7 cellular contexts compared by ENCODE assay signal in the genomic region with DNA sequence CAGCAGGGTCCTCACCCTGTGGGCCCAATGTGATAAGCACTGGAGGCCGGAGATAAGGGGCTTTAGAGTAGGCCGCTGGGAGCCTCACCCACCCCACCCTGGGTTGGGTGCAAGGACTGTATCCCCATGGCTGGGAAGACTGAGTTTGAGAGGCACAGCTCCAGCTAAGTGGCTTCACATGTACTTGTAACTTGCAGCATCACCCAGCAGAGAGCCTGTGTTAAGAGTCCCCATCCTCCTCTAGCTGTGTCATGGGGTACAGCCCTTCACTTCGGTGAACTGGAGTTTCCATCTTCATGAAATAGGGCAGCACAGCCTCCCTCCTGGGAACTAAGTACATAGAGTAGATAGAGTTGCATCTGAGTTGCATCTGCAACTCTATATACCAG. TPM values are rescaled to one million over a fixed set of nuclear protein-coding genes. Genes with fewer than 3 reads are reported as not detected.
DNase-seq lines count a peak whose midpoint lies in the region; ATAC-seq, FAIRE-seq and TF ChIP-seq lines count a peak whose summit lies in the region.
"Had no signal": no experiment of that assay in that cellular context is flagged by ENCODE, and none has a peak within 500 bp of the region (broad histone marks: within the 10 kb centered on the region; RNA-seq: fewer than 3 reads in every experiment).

No MANE protein-coding gene starts in this region.

- in situ Hi-C loops in K562 (cut with MboI): no loop called here

- H3K4me1 ChIP-seq in K562 (replicated peaks in 1 of 2; ENCODE audit: control insufficient read depth in 2 of 2, insufficient read depth in 2 of 2, low read length in 2 of 2) (peaks cover 35 to 61% of the 10 kb centered on the region in 2 experiments; a peak in 4 of 5 replicates), osteoblast (ENCODE audit: insufficient read depth, low read length) (peaks cover 14% of the 10 kb centered on the region)

- TF ChIP-seq RAD21 in K562 (CRISPR knock-in tag; conservative IDR thresholded peaks at IDR 0.05 in 1 of 2, IDR thresholded peaks at IDR 0.05 in 1 of 2): no peak

- no peaks in the 10 kb centered on the region for H3K9me1 ChIP-seq in K562 (ENCODE audit: control insufficient read depth, insufficient read depth, low read length)

- H3K79me2 ChIP-seq in K562 (ENCODE audit: control insufficient read depth, insufficient read depth, low read length) (peaks cover 30% of the 10 kb centered on the region), osteoblast (ENCODE audit: insufficient read depth, low read length) (peaks cover 11% of the 10 kb centered on the region)

- DNase-seq in HUDEP-2 (lab: John Stamatoyannopoulos, UW; ENCODE audit: unreplicated experiment in 76 of 76): peak in 71 of 76 experiments; percentile 49 to 95 (median 81)
- DNase-seq in K562 (ENCODE audit: extremely low read depth in 1 of 4, low spot score in 3 of 4): peak in 2 of 4 experiments; percentile 9 to 56
- DNase-seq in osteoblast (ENCODE audit: insufficient read length, low spot score, missing footprints): peak; percentile 62
- DNase-seq in NAMALWA (ENCODE audit: low spot score): no peak
- DNase-seq in pons (ENCODE audit: low spot score): no peak
- DNase-seq in RPMI8226: no peak
- DNase-seq: NCI-H1930 had no signal

- no peaks in the 10 kb centered on the region for H3K27me3 ChIP-seq in K562 (ENCODE audit: control insufficient read depth in 2 of 2, insufficient read depth in 2 of 2, low read length in 2 of 2)
- H3K27me3 ChIP-seq in osteoblast (ENCODE audit: insufficient read depth, low read length): no peaks in the 10 kb centered on the region

- H3K9me3 ChIP-seq in K562 (replicated peaks; ENCODE audit: control insufficient read depth, insufficient read depth, low read depth, low read length): no peaks in the 10 kb centered on the region
- H3K9me3 ChIP-seq in osteoblast (ENCODE audit: low read depth, low read length): no peaks in the 10 kb centered on the region

- TF ChIP-seq POLR2A in K562 (conservative IDR thresholded peaks at IDR 0.05): no peak

- CTCF ChIA-PET in K562 (lab: Yijun Ruan, JAX; ENCODE audit: low intra/inter-chr PET ratio): no interaction called here

- peak overlapping the region; percentile 82 for H3K4me2 ChIP-seq in K562 (ENCODE audit: insufficient read depth, low read length)
- H3K4me2 ChIP-seq in osteoblast (ENCODE audit: insufficient read depth, low read length): peak overlapping the region; percentile 95

- POLR2A ChIA-PET in K562 (lab: Yijun Ruan, JAX): interaction anchor here (0.5 to 2.7 kb wide), 7 partner anchors 9 to 320 kb away, joined by 3 to 12 read pairs (median 3); partner anchors contain the start of genes DHPS, JUNB, ZNF490 and ZNF791

- H3K36me3 ChIP-seq in K562 (ENCODE audit: control insufficient read depth, insufficient read depth, low read length) (peaks cover 33% of the 10 kb centered on the region; the same call in 2 of the 3 replicates), osteoblast (ENCODE audit: insufficient read depth, low read length) (peaks cover 8% of the 10 kb centered on the region)

- H3K27ac ChIP-seq in K562 (ENCODE audit: extremely low read depth, low read depth, low read length): peak overlapping the region; percentile 90; the same call in 2 of the 3 replicates
- H3K27ac ChIP-seq in osteoblast (ENCODE audit: low read depth, low read length): no peak overlapping the region

- peak overlapping the region; percentile 76 for H3K4me3 ChIP-seq in K562
- H3K4me3 ChIP-seq in osteoblast (ENCODE audit: insufficient read depth, low read length): peak overlapping the region; percentile 94

- 25% methylated on average over 3 of the region's 3 CpGs for WGBS in K562 (ENCODE audit: insufficient coverage, low coverage, missing lambda C conversion rate)

- H2AFZ ChIP-seq in K562 (ENCODE audit: low read depth, low read length) (no peak overlapping the region), osteoblast (ENCODE audit: low read length) (no peak overlapping the region)

- H4K20me1 ChIP-seq in K562 (replicated peaks; ENCODE audit: control insufficient read depth, insufficient read depth, low read length) (no peaks in the 10 kb centered on the region), osteoblast (ENCODE audit: insufficient read depth, low read length) (peaks cover 3% of the 10 kb centered on the region)

- TF ChIP-seq CTCF in K562 (IDR thresholded peaks at IDR 0.05 in 2 of 3, conservative IDR thresholded peaks at IDR 0.05 in 1 of 3; ENCODE audit: insufficient read depth in 2 of 3, low read depth in 1 of 3, low read length in 3 of 3) (no peak), osteoblast (IDR thresholded peaks at IDR 0.05; ENCODE audit: extremely low read depth, low read depth, low read length) (no peak)

- no peak for ATAC-seq in K562

- no TSS peak for BruUV-seq in K562 (replicated peaks; lab: Mats Ljungman, UMichigan)

- TF ChIP-seq EP300 in K562 (IDR thresholded peaks at IDR 0.05; ENCODE audit: low read length): peak; percentile 7; the same call in 1 of the 2 replicates

- peak; percentile 19 for FAIRE-seq in K562 (lab: Jason Lieb, UNC)

- intact Hi-C loops in K562 (cut with micrococcal nuclease): no loop called here

- H3K9ac ChIP-seq in K562 (ENCODE audit: insufficient read depth in 1 of 2, low read depth in 2 of 2, low read length in 2 of 2): peak overlapping the region; percentile 90 to 96

RNA-seq across cellular contexts. Expression of gene PRDX2, which starts 1.3 kb away (rescaled TPM):
- 60.0 and 151 TPM in 2 replicates for total RNA-seq in K562 (2011; cell fraction: chromatin; rRNA removed; ENCODE audit: low replicate concordance)
- total RNA-seq in K562 (2011; cell fraction: nucleolus; rRNA removed): 145 and 159 TPM in 2 replicates
- 97.9 and 99.4 TPM in 2 replicates for total RNA-seq in K562 (2011; cell fraction: nucleoplasm; rRNA removed)
- 416 and 546 TPM in 2 replicates for total RNA-seq in K562 (2014; rRNA removed)
- 152 and 249 TPM in 2 replicates for total RNA-seq in K562 (2014; rRNA removed; fragmentation: Illumina TruSeq; extraction: Trizol)
- 343 and 347 TPM in 2 replicates for total RNA-seq in K562 (2015; rRNA removed; fragmentation: Illumina TruSeq; extraction: Trizol)
- total RNA-seq in K562 (2021): 415 and 416 TPM in 2 replicates
- 206 and 256 TPM in 2 replicates for polyA plus RNA-seq in K562 (2011; rRNA removed)
- polyA plus RNA-seq in K562 (2011; cell fraction: cytosol; rRNA removed): 525 and 683 TPM in 2 replicates
- 194 and 225 TPM in 2 replicates for polyA plus RNA-seq in K562 (2011; cell fraction: nucleus; rRNA removed)
- 497 and 514 TPM in 2 replicates for polyA plus RNA-seq in K562 (2012)
- 650 and 698 TPM in 2 replicates for polyA plus RNA-seq in K562 (2014; fragmentation: Illumina TruSeq; extraction: Trizol)
- polyA plus RNA-seq in K562 (2014; fragmentation: Nextera tagmentation; extraction: Ambion mirVana): 1,000 to 10,000 TPM in 1 of 2 experiments, 100 to 1,000 TPM in 1; 938 to 1,183 TPM
- 280 and 401 TPM in 2 replicates for polyA plus RNA-seq in K562 (2014; rRNA removed)
- polyA minus RNA-seq in K562 (2011; rRNA and poly(A)+ RNA removed): 113 and 153 TPM in 2 replicates
- 241 TPM in 2 replicates for polyA minus RNA-seq in K562 (2011; cell fraction: cytosol; rRNA and poly(A)+ RNA removed)
- 31.6 and 53.0 TPM in 2 replicates for polyA minus RNA-seq in K562 (2011; cell fraction: nucleus; rRNA and poly(A)+ RNA removed)
- 155 and 156 TPM in 2 replicates for total RNA-seq in osteoblast

RNA-seq across cellular contexts. Expression of gene THSD8, which starts 1.5 kb away (rescaled TPM):
- total RNA-seq in K562 (2011; cell fraction: chromatin; rRNA removed; ENCODE audit: low replicate concordance): not detected in 2 replicates
- not detected in 2 replicates for total RNA-seq in K562 (2011; cell fraction: nucleolus; rRNA removed)
- total RNA-seq in K562 (2011; cell fraction: nucleoplasm; rRNA removed): not detected in 2 replicates
- total RNA-seq in K562 (2014; rRNA removed) (0.37 TPM in 1 of 2 replicates, not detected in the other), K562 (2014; rRNA removed; fragmentation: Illumina TruSeq; extraction: Trizol) (16.2 and 27.6 TPM in 2 replicates), K562 (2015; rRNA removed; fragmentation: Illumina TruSeq; extraction: Trizol) (8.4 TPM in 1 of 2 replicates, not detected in the other), K562 (2021) (42.4 and 49.3 TPM in 2 replicates), osteoblast (0.29 TPM in 1 of 2 replicates, not detected in the other)
- polyA plus RNA-seq in K562 (2011; rRNA removed) (11.9 and 13.4 TPM in 2 replicates), K562 (2014; fragmentation: Illumina TruSeq; extraction: Trizol) (3.5 and 28.6 TPM in 2 replicates), K562 (2014; fragmentation: Nextera tagmentation; extraction: Ambion mirVana) (10 to 100 TPM; 13.2 to 19.9 TPM), K562 (2014; rRNA removed) (not detected in 2 replicates)
- 4.1 TPM in 1 of 2 replicates, not detected in the other for polyA plus RNA-seq in K562 (2011; cell fraction: cytosol; rRNA removed)
- 3.7 and 3.9 TPM in 2 replicates for polyA plus RNA-seq in K562 (2011; cell fraction: nucleus; rRNA removed)
- polyA plus RNA-seq in K562 (2012): 43.9 and 89.6 TPM in 2 replicates
- polyA minus RNA-seq in K562 (2011; rRNA and poly(A)+ RNA removed): 10.0 and 14.0 TPM in 2 replicates
- polyA minus RNA-seq in K562 (2011; cell fraction: cytosol; rRNA and poly(A)+ RNA removed): not detected in 2 replicates
- polyA minus RNA-seq in K562 (2011; cell fraction: nucleus; rRNA and poly(A)+ RNA removed): not detected in 2 replicates

RNA-seq across cellular contexts. Expression of gene RNASEH2A, which starts 6.0 kb away (rescaled TPM):
- 24.8 and 63.1 TPM in 2 replicates for total RNA-seq in K562 (2011; cell fraction: chromatin; rRNA removed; ENCODE audit: low replicate concordance)
- total RNA-seq in K562 (2011; cell fraction: nucleolus; rRNA removed): 48.6 and 51.0 TPM in 2 replicates
- total RNA-seq in K562 (2011; cell fraction: nucleoplasm; rRNA removed): 42.1 and 45.2 TPM in 2 replicates
- total RNA-seq in K562 (2014; rRNA removed): 62.7 and 80.8 TPM in 2 replicates
- 36.7 TPM in 2 replicates for total RNA-seq in K562 (2014; rRNA removed; fragmentation: Illumina TruSeq; extraction: Trizol)
- 60.2 and 61.7 TPM in 2 replicates for total RNA-seq in K562 (2015; rRNA removed; fragmentation: Illumina TruSeq; extraction: Trizol)
- total RNA-seq in K562 (2021): 53.9 and 64.1 TPM in 2 replicates
- polyA plus RNA-seq in K562 (2011; rRNA removed): 60.7 and 62.8 TPM in 2 replicates
- 109 and 127 TPM in 2 replicates for polyA plus RNA-seq in K562 (2011; cell fraction: cytosol; rRNA removed)
- 59.9 and 78.3 TPM in 2 replicates for polyA plus RNA-seq in K562 (2011; cell fraction: nucleus; rRNA removed)
- polyA plus RNA-seq in K562 (2012): 43.0 and 67.1 TPM in 2 replicates
- polyA plus RNA-seq in K562 (2014; fragmentation: Illumina TruSeq; extraction: Trizol): 46.9 and 74.6 TPM in 2 replicates
- 10 to 100 TPM; 22.3 to 34.6 TPM for polyA plus RNA-seq in K562 (2014; fragmentation: Nextera tagmentation; extraction: Ambion mirVana)
- 78.0 and 107 TPM in 2 replicates for polyA plus RNA-seq in K562 (2014; rRNA removed)
- polyA minus RNA-seq in K562 (2011; rRNA and poly(A)+ RNA removed): 62.8 and 83.0 TPM in 2 replicates
- 47.4 and 60.5 TPM in 2 replicates for polyA minus RNA-seq in K562 (2011; cell fraction: cytosol; rRNA and poly(A)+ RNA removed)
- 17.8 and 23.9 TPM in 2 replicates for polyA minus RNA-seq in K562 (2011; cell fraction: nucleus; rRNA and poly(A)+ RNA removed)
- 7.6 and 8.3 TPM in 2 replicates for total RNA-seq in osteoblast

RNA-seq across cellular contexts. Expression of gene JUNB, which starts 9.1 kb away (rescaled TPM):
- total RNA-seq in K562 (2011; cell fraction: chromatin; rRNA removed; ENCODE audit: low replicate concordance): 8.5 and 33.0 TPM in 2 replicates
- 64.4 and 66.6 TPM in 2 replicates for total RNA-seq in K562 (2011; cell fraction: nucleolus; rRNA removed)
- total RNA-seq in K562 (2011; cell fraction: nucleoplasm; rRNA removed): 24.6 and 29.1 TPM in 2 replicates
- 74.7 and 94.7 TPM in 2 replicates for total RNA-seq in K562 (2014; rRNA removed)
- total RNA-seq in K562 (2014; rRNA removed; fragmentation: Illumina TruSeq; extraction: Trizol): 1.7 and 1.9 TPM in 2 replicates
- total RNA-seq in K562 (2015; rRNA removed; fragmentation: Illumina TruSeq; extraction: Trizol): 13.1 and 15.6 TPM in 2 replicates
- total RNA-seq in K562 (2021): 61.7 and 73.9 TPM in 2 replicates
- 15.9 and 19.8 TPM in 2 replicates for polyA plus RNA-seq in K562 (2011; rRNA removed)
- 26.0 and 124 TPM in 2 replicates for polyA plus RNA-seq in K562 (2011; cell fraction: cytosol; rRNA removed)
- polyA plus RNA-seq in K562 (2011; cell fraction: nucleus; rRNA removed): 37.6 and 107 TPM in 2 replicates
- 33.9 and 59.6 TPM in 2 replicates for polyA plus RNA-seq in K562 (2012)
- polyA plus RNA-seq in K562 (2014; fragmentation: Illumina TruSeq; extraction: Trizol): 4.4 and 19.9 TPM in 2 replicates
- under 1 TPM; 0.23 to 0.56 TPM for polyA plus RNA-seq in K562 (2014; fragmentation: Nextera tagmentation; extraction: Ambion mirVana)
- polyA plus RNA-seq in K562 (2014; rRNA removed): 88.1 and 89.6 TPM in 2 replicates
- polyA minus RNA-seq in K562 (2011; rRNA and poly(A)+ RNA removed): 2.7 and 3.9 TPM in 2 replicates
- 23.1 and 26.1 TPM in 2 replicates for polyA minus RNA-seq in K562 (2011; cell fraction: cytosol; rRNA and poly(A)+ RNA removed)
- 31.7 and 39.2 TPM in 2 replicates for polyA minus RNA-seq in K562 (2011; cell fraction: nucleus; rRNA and poly(A)+ RNA removed)
- 85.5 and 93.0 TPM in 2 replicates for total RNA-seq in osteoblast

RNA-seq across cellular contexts. Expression of gene HOOK2, which starts 25.0 kb away (rescaled TPM):
- 72.7 and 90.1 TPM in 2 replicates for total RNA-seq in K562 (2011; cell fraction: chromatin; rRNA removed; ENCODE audit: low replicate concordance)
- total RNA-seq in K562 (2011; cell fraction: nucleolus; rRNA removed): 32.6 and 41.0 TPM in 2 replicates
- 39.9 and 41.2 TPM in 2 replicates for total RNA-seq in K562 (2011; cell fraction: nucleoplasm; rRNA removed)
- total RNA-seq in K562 (2014; rRNA removed): 15.0 and 15.2 TPM in 2 replicates
- 6.3 and 8.8 TPM in 2 replicates for total RNA-seq in K562 (2014; rRNA removed; fragmentation: Illumina TruSeq; extraction: Trizol)
- 6.6 and 8.7 TPM in 2 replicates for total RNA-seq in K562 (2015; rRNA removed; fragmentation: Illumina TruSeq; extraction: Trizol)
- 13.1 and 17.0 TPM in 2 replicates for total RNA-seq in K562 (2021)
- polyA plus RNA-seq in K562 (2011; rRNA removed): 9.9 and 15.3 TPM in 2 replicates
- polyA plus RNA-seq in K562 (2011; cell fraction: cytosol; rRNA removed): 7.1 and 8.6 TPM in 2 replicates
- polyA plus RNA-seq in K562 (2011; cell fraction: nucleus; rRNA removed): 62.2 and 67.4 TPM in 2 replicates
- polyA plus RNA-seq in K562 (2012): 14.8 and 27.9 TPM in 2 replicates
- 12.9 and 14.1 TPM in 2 replicates for polyA plus RNA-seq in K562 (2014; fragmentation: Illumina TruSeq; extraction: Trizol)
- 1 to 10 TPM; 1.3 to 1.5 TPM for polyA plus RNA-seq in K562 (2014; fragmentation: Nextera tagmentation; extraction: Ambion mirVana)
- polyA plus RNA-seq in K562 (2014; rRNA removed): 16.1 and 17.2 TPM in 2 replicates
- polyA minus RNA-seq in K562 (2011; rRNA and poly(A)+ RNA removed): 8.0 and 8.6 TPM in 2 replicates
- polyA minus RNA-seq in K562 (2011; cell fraction: cytosol; rRNA and poly(A)+ RNA removed): 1.9 and 3.3 TPM in 2 replicates
- 16.7 and 17.0 TPM in 2 replicates for polyA minus RNA-seq in K562 (2011; cell fraction: nucleus; rRNA and poly(A)+ RNA removed)
- 16.8 and 21.7 TPM in 2 replicates for total RNA-seq in osteoblast

Comparison
In these comparisons a context has a peak if more than half of its experiments do, and no peak if none do; other contexts are left out.
1. DNase-seq: peak in HUDEP-2 (71 of 76) and osteoblast (single experiment); none in NAMALWA (single experiment), pons (single experiment) and RPMI8226 (single experiment).